In genomic region chr12:123030686-123031085, GRCh38 we compare ENCODE assay signal across 22 cellular contexts.
"Had no signal": no experiment of that assay in that cellular context is flagged by ENCODE, and none has a peak within 500 bp of the region (broad histone marks: within the 10 kb centered on the region; RNA-seq: fewer than 3 reads in every experiment).

No MANE protein-coding gene starts in this region.

- H3K27ac ChIP-seq: epithelial cell of prostate, gastrocnemius medialis, ovary, thoracic aorta, tibial nerve, upper lobe of left lung, uterus had no signal

- DNase-seq: cerebellar nuclear complex; cortex of kidney; effector memory CD8-positive, alpha-beta T cell; gastrocnemius medialis; head of caudate nucleus; natural killer cell; occipital lobe; ovary; stimulated activated CD4-positive, alpha-beta T cell treated with anti-CD3 and anti-CD28 coated beads, Interleukin-12 subunit alpha, Interleukin-12 subunit beta, amount 100 ng/mL, for 4 hours; stimulated activated CD4-positive, alpha-beta T cell treated with anti-CD3 and anti-CD28 coated beads, Interleukin-1b, Interleukin-23, amount 100 ng/mL, for 48 hours; stimulated activated CD4-positive, alpha-beta T cell treated with anti-CD3 and anti-CD28 coated beads, Interleukin-4, amount 100 ng/mL, for 1 hour; stimulated activated CD8-positive, alpha-beta memory T cell treated with anti-CD3 and anti-CD28 coated beads, Interleukin-4, amount 100 ng/mL, for 48 hours; stimulated activated naive CD4-positive, alpha-beta T cell treated with Interleukin-2 at 50 U/mL for 16 hours; upper lobe of left lung; uterus had no signal

- ATAC-seq: effector memory CD8-positive, alpha-beta T cell; gastrocnemius medialis; left lobe of liver; natural killer cell; sciatic nerve had no signal

- H3K36me3 ChIP-seq: ovary, thoracic aorta, uterus had no signal

- H3K4me2 ChIP-seq: smooth muscle cell had no signal

- H3K27me3 ChIP-seq: gastrocnemius medialis, ovary, tibial nerve, upper lobe of left lung, uterus had no signal

- H3K4me1 ChIP-seq: gastrocnemius medialis, uterus had no signal

- H3K9me3 ChIP-seq: gastrocnemius medialis, ovary, thoracic aorta, tibial nerve, upper lobe of left lung, uterus had no signal

- H3K4me3 ChIP-seq: gastrocnemius medialis, lung, ovary, smooth muscle cell, thoracic aorta, tibial nerve, upper lobe of left lung, uterus had no signal
